In the genomic region with DNA sequence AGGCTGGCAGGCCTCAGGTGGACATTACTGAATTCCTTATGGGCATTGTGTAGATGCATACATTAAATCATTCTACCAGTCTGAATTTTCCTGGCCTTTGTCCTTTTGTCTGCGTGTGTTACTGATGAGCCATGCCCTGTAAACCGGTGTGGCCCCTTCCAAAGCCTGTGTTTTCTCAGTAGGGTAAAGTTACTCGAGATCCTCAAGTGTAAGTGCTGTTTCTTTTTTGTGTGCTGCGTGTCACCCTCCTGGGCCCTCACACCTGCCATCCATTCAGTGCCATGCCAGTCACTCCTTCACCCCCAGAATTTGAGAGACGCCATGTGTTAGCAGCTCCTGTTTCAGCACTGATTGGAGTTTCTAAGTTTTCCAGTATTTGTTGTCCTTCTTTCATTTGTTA, we compare ENCODE assay signal across 1 cellular context.
TF ChIP-seq lines count a peak whose summit lies in the region.

No MANE protein-coding gene starts in this region.

TF ChIP-seq in SK-N-SH, 30 proteins besides CTCF, POLR2A, EP300 and RAD21 (continued from another document):
- TF ChIP-seq, protein P1, sequence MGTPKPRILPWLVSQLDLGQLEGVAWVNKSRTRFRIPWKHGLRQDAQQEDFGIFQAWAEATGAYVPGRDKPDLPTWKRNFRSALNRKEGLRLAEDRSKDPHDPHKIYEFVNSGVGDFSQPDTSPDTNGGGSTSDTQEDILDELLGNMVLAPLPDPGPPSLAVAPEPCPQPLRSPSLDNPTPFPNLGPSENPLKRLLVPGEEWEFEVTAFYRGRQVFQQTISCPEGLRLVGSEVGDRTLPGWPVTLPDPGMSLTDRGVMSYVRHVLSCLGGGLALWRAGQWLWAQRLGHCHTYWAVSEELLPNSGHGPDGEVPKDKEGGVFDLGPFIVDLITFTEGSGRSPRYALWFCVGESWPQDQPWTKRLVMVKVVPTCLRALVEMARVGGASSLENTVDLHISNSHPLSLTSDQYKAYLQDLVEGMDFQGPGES (IDR thresholded peaks at IDR 0.05; ENCODE audit: low read depth, low read length): no peak
- TF ChIP-seq SMC3 (IDR thresholded peaks at IDR 0.05; ENCODE audit: low read depth, low read length): no peak
